In the genomic region with DNA sequence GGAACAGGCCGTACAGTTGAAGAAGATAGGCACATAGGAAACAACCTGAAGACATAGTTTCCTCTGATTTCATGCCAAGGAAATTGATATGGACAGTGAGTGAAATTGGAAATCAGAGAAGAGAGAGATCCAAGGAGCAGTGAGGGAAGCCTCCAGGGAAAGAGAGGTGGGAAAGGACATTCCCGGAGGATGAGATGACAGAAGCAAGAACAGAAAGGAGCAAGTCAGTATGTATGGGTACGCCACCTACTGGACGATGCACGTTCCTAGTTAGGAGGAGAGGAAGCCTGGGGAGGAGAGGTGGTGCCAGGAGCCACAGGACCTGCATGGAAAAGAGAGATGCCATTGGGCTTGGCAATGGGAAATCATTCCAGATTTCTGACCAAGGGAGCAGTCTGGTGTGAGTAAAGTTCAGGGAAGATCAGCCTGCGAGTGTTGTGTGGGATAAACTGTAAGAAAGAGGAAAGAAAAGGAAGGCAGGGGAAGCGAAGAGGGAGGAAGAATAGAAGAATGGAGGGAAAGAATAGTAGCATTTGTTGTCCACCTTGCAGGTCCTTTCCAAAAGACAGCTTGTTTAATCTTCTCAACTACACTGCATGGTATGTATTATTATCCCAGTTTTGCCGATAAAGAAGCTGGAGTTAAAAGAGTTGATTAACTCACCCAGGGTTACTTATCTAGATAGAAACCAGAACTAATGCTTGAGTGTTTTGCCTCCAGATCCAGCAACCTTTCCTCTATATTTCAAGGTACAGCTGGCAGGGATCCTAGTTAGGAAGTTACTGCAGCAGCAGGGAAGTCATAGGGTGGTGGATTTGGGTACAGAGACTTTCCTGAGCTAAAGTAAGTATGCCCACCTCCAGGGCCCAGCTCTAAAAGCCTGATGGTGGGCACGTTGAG, we compare ENCODE assay signal across 8 cellular contexts. TPM values are rescaled to one million over a fixed set of nuclear protein-coding genes. Genes with fewer than 3 reads are reported as not detected.
DNase-seq lines count a peak whose midpoint lies in the region; ATAC-seq, FAIRE-seq and TF ChIP-seq lines count a peak whose summit lies in the region.

No MANE protein-coding gene starts in this region.

- no peaks in the 10 kb centered on the region for H3K9me3 Mint-ChIP-seq in activated CD8-positive, alpha-beta T cell treated with anti-CD3 and anti-CD28 coated beads, Interleukin-2, amount 10 ng/mL, durations not matched to agents 7 days and 5 days (ENCODE audit: insufficient read depth)

- CTCF ChIA-PET in activated CD8-positive, alpha-beta T cell treated with anti-CD3 and anti-CD28 coated beads, Interleukin-2, amount 10 ng/mL, durations not matched to agents 7 days and 5 days (lab: Charles Lee) = interaction anchor here (0.7 to 4.8 kb wide), 35 partner anchors 9 to 279 kb away, joined by 3 to 33 read pairs (median 4); a partner anchor contains a TSS

- no peak overlapping the region for H3K27ac Mint-ChIP-seq in activated CD8-positive, alpha-beta T cell treated with anti-CD3 and anti-CD28 coated beads, Interleukin-2, amount 10 ng/mL, durations not matched to agents 7 days and 5 days

- H3K36me3 Mint-ChIP-seq in activated CD8-positive, alpha-beta T cell treated with anti-CD3 and anti-CD28 coated beads, Interleukin-2, amount 10 ng/mL, durations not matched to agents 7 days and 5 days (ENCODE audit: low read depth) = no peaks in the 10 kb centered on the region

- H3K4me2 ChIP-seq in osteoblast (ENCODE audit: insufficient read depth, low read length) = no peak overlapping the region

- no peaks in the 10 kb centered on the region for H4K20me1 ChIP-seq in osteoblast (ENCODE audit: insufficient read depth, low read length)

- no peaks in the 10 kb centered on the region for H3K79me2 ChIP-seq in osteoblast (ENCODE audit: insufficient read depth, low read length)

- POLR2A ChIA-PET in activated CD8-positive, alpha-beta T cell treated with anti-CD3 and anti-CD28 coated beads, Interleukin-2, amount 10 ng/mL, durations not matched to agents 7 days and 5 days (lab: Charles Lee) = no interaction called here

- FAIRE-seq in GM19239 (lab: Jason Lieb, UNC) = peak; percentile 63

- ATAC-seq in activated CD8-positive, alpha-beta T cell treated with anti-CD3 and anti-CD28 coated beads, Interleukin-2, amount 10 ng/mL, durations not matched to agents 7 days and 5 days = peak; percentile 74
- no peak for ATAC-seq in GM21528 (IDR thresholded peaks at IDR 0.05; ENCODE audit: low FRiP score, unreplicated experiment)
- ATAC-seq in GM19395 (IDR thresholded peaks at IDR 0.05; ENCODE audit: unreplicated experiment) = no peak

- no peaks in the 10 kb centered on the region for H3K4me1 ChIP-seq in BE2C
- peaks cover 13% of the 10 kb centered on the region for H3K4me1 ChIP-seq in osteoblast (ENCODE audit: insufficient read depth, low read length)

- DNase-seq in BE2C = peak; percentile 70
- peak; percentile 27 for DNase-seq in GM19239 (ENCODE audit: insufficient read length, low spot score)
- DNase-seq in NCI-H345 (lab: John Stamatoyannopoulos, UW) = peak; percentile 50
- peak; percentile 60 for DNase-seq in activated CD8-positive, alpha-beta T cell treated with anti-CD3 and anti-CD28 coated beads, Interleukin-2, amount 10 ng/mL, durations not matched to agents 7 days and 5 days
- peak; percentile 79 for DNase-seq in fibroblast of pulmonary artery (ENCODE audit: low read depth)
- DNase-seq in osteoblast (ENCODE audit: insufficient read length, low spot score, missing footprints) = no peak

- TF ChIP-seq CTCF in BE2C (IDR thresholded peaks at IDR 0.05; ENCODE audit: low read depth, low read length) (peak; percentile 92), fibroblast of pulmonary artery (IDR thresholded peaks at IDR 0.05; ENCODE audit: low read length, missing control alignments) (peak; percentile 91), osteoblast (IDR thresholded peaks at IDR 0.05; ENCODE audit: extremely low read depth, low read depth, low read length) (peak; percentile 91)

- H3K4me3 ChIP-seq in BE2C (ENCODE audit: low read depth, low read length) (no peak overlapping the region), fibroblast of pulmonary artery (replicated peaks; ENCODE audit: low read depth, low read length) (no peak overlapping the region), osteoblast (ENCODE audit: insufficient read depth, low read length) (no peak overlapping the region)

- no peaks in the 10 kb centered on the region for H3K9me3 ChIP-seq in BE2C
- no peaks in the 10 kb centered on the region for H3K9me3 ChIP-seq in osteoblast (ENCODE audit: low read depth, low read length)

- H3K27me3 ChIP-seq in BE2C (peaks cover 28% of the 10 kb centered on the region), osteoblast (ENCODE audit: insufficient read depth, low read length) (no peaks in the 10 kb centered on the region)

- no peak overlapping the region for H2AFZ ChIP-seq in osteoblast (ENCODE audit: low read length)

- no peaks in the 10 kb centered on the region for H3K4me1 Mint-ChIP-seq in activated CD8-positive, alpha-beta T cell treated with anti-CD3 and anti-CD28 coated beads, Interleukin-2, amount 10 ng/mL, durations not matched to agents 7 days and 5 days (ENCODE audit: low read depth)

- H3K36me3 ChIP-seq in BE2C = no peaks in the 10 kb centered on the region
- no peaks in the 10 kb centered on the region for H3K36me3 ChIP-seq in osteoblast (ENCODE audit: insufficient read depth, low read length)

- no peak overlapping the region for H3K27ac ChIP-seq in osteoblast (ENCODE audit: low read depth, low read length)

- peaks cover 33% of the 10 kb centered on the region for H3K27me3 Mint-ChIP-seq in activated CD8-positive, alpha-beta T cell treated with anti-CD3 and anti-CD28 coated beads, Interleukin-2, amount 10 ng/mL, durations not matched to agents 7 days and 5 days (ENCODE audit: low read depth)

- no peak overlapping the region for H3K4me3 Mint-ChIP-seq in activated CD8-positive, alpha-beta T cell treated with anti-CD3 and anti-CD28 coated beads, Interleukin-2, amount 10 ng/mL, durations not matched to agents 7 days and 5 days

RNA-seq across cellular contexts. Expression of a gene that starts 27.4 kb away (rescaled TPM):
- not detected for polyA plus RNA-seq in BE2C (2012; ENCODE audit: insufficient read depth, insufficient read length, low read depth)
- total RNA-seq in activated CD8-positive, alpha-beta T cell treated with anti-CD3 and anti-CD28 coated beads, Interleukin-2, amount 10 ng/mL, durations not matched to agents 7 days and 5 days = not detected
- total RNA-seq in osteoblast = not detected in 2 replicates

RNA-seq across cellular contexts. Expression of a gene that starts 34.9 kb away (rescaled TPM):
- polyA plus RNA-seq in BE2C (2012; ENCODE audit: insufficient read depth, insufficient read length, low read depth) = not detected
- not detected for total RNA-seq in activated CD8-positive, alpha-beta T cell treated with anti-CD3 and anti-CD28 coated beads, Interleukin-2, amount 10 ng/mL, durations not matched to agents 7 days and 5 days
- not detected in 2 replicates for total RNA-seq in osteoblast

RNA-seq across cellular contexts. Expression of a gene that starts 45.8 kb away (rescaled TPM):
- polyA plus RNA-seq in BE2C (2012; ENCODE audit: insufficient read depth, insufficient read length, low read depth) = 5.1 TPM
- 1 to 10 TPM; 7.7 to 8.7 TPM for total RNA-seq in activated CD8-positive, alpha-beta T cell treated with anti-CD3 and anti-CD28 coated beads, Interleukin-2, amount 10 ng/mL, durations not matched to agents 7 days and 5 days
- 8.0 and 8.3 TPM in 2 replicates for total RNA-seq in osteoblast

RNA-seq across cellular contexts. Expression of a gene that starts 47.9 kb away (rescaled TPM):
- polyA plus RNA-seq in BE2C (2012; ENCODE audit: insufficient read depth, insufficient read length, low read depth) = 2.6 TPM
- total RNA-seq in activated CD8-positive, alpha-beta T cell treated with anti-CD3 and anti-CD28 coated beads, Interleukin-2, amount 10 ng/mL, durations not matched to agents 7 days and 5 days = 1 to 10 TPM; 5.0 to 6.6 TPM
- total RNA-seq in osteoblast = 14.5 and 17.7 TPM in 2 replicates

RNA-seq across cellular contexts. Expression of a gene that starts 58.9 kb away (rescaled TPM):
- polyA plus RNA-seq in BE2C (2012; ENCODE audit: insufficient read depth, insufficient read length, low read depth) = not detected
- not detected for total RNA-seq in activated CD8-positive, alpha-beta T cell treated with anti-CD3 and anti-CD28 coated beads, Interleukin-2, amount 10 ng/mL, durations not matched to agents 7 days and 5 days
- not detected in 2 replicates for total RNA-seq in osteoblast
